8 cellular contexts compared by ENCODE assay signal in the genomic region with DNA sequence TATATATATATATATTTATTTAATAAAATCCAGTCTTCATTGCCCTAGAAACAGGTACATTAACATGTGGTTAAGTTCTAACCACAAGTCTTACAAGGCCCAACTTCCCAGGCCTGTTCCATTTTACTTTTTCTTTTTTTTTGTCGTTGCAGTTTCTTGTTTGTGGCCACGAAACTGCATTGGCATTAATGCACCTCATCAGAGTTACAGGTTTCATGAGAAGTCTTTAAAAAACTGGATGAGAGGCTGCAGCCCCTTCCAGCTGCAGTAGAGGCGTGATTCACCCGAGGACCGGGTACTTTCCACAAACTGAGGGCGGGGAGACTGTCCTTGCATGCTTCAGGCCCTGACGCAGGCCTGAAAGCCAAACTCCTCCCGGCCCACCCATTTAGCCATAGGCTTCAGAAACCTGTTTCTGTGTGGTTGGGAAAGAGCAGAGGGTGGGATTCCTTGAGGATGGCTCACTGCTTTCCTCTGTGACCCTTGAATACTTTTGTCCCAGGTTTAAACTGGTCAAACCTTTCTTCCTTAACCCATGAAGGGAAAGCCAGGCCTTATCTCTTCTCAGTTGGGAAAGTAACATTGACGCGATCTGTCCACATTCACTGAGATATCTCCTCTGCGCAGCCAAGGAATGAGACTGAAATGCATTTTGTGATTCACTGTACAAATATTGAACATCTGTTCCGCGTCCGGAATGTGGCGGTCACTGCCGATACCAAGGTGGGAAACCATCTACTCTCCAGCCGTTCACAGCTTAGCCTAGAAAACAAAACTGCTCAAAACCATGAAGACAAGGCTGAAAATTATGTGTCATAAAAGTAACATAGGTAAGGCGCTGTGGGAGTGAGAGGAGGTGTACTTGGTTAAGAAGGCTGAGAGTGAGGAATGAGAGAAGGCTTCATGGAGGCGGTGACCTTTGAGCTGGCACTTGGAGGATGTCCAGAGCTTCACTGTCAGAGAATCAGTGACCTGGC.
DNase-seq lines count a peak whose midpoint lies in the region; TF ChIP-seq lines count a peak whose summit lies in the region.

No MANE protein-coding gene starts in this region.

- TF ChIP-seq CTCF in 22Rv1 (IDR thresholded peaks at IDR 0.05) (no peak), esophagus squamous epithelium (IDR thresholded peaks at IDR 0.05) (no peak)

- TF ChIP-seq POLR2A in esophagus squamous epithelium (IDR thresholded peaks at IDR 0.05): no peak

- peaks cover 7% of the 10 kb centered on the region for H3K4me1 ChIP-seq in mesodermal cell (ENCODE audit: control insufficient read depth, insufficient read depth, low read length, poor library complexity, severe bottlenecking)
- no peaks in the 10 kb centered on the region for H3K4me1 ChIP-seq in Karpas-422 (ENCODE audit: low read length)
- H3K4me1 ChIP-seq in esophagus squamous epithelium: peaks cover 0 to 8% (median 0%) of the 10 kb centered on the region in 3 donors

- H3K79me2 ChIP-seq in Karpas-422 (ENCODE audit: low read length): no peaks in the 10 kb centered on the region

- H3K9ac ChIP-seq in Karpas-422 (ENCODE audit: low read length): no peak overlapping the region

- H3K27me3 ChIP-seq in Karpas-422 (ENCODE audit: low read length) (no peaks in the 10 kb centered on the region), esophagus squamous epithelium (no peaks in the 10 kb centered on the region)

- H3K9me3 ChIP-seq in mesodermal cell (ENCODE audit: control insufficient read depth, low read length) (no peaks in the 10 kb centered on the region), Karpas-422 (ENCODE audit: low read length) (no peaks in the 10 kb centered on the region), esophagus squamous epithelium (no peaks in the 10 kb centered on the region)

- H3K4me3 ChIP-seq in mesodermal cell (ENCODE audit: extremely low read depth, insufficient read depth, low read length, poor library complexity, severe bottlenecking) (no peak overlapping the region), Karpas-422 (ENCODE audit: low read length) (no peak overlapping the region), esophagus squamous epithelium (no peak overlapping the region)

- no peaks in the 10 kb centered on the region for H3K9me2 ChIP-seq in Karpas-422 (replicated peaks; ENCODE audit: insufficient read depth, low read length)

- H3K27ac ChIP-seq in 22Rv1 (peak overlapping the region; percentile 58), mesodermal cell (ENCODE audit: low read depth, low read length, severe bottlenecking) (peak overlapping the region; percentile 24), Karpas-422 (ENCODE audit: low read length) (no peak overlapping the region), esophagus squamous epithelium (no peak overlapping the region)

- 88 to 95% methylated on average over 14 to 17 of the region's 19 CpGs for WGBS in mesodermal cell (ENCODE audit: insufficient coverage in 2 of 2), 2 experiments
- 65 to 76% methylated on average over 15 to 19 of the region's 19 CpGs for WGBS in esophagus squamous epithelium, 2 donors

- H4K20me1 ChIP-seq in Karpas-422 (ENCODE audit: insufficient read depth, low read depth, low read length): no peaks in the 10 kb centered on the region

- intact Hi-C loops in esophagus squamous epithelium (cut with DNase I): no loop called here

- H3K36me3 ChIP-seq in mesodermal cell (ENCODE audit: control insufficient read depth, insufficient read depth, low read length) (no peaks in the 10 kb centered on the region), Karpas-422 (ENCODE audit: insufficient read depth, low read length) (no peaks in the 10 kb centered on the region), esophagus squamous epithelium (no peaks in the 10 kb centered on the region)

- H2AFZ ChIP-seq in Karpas-422 (ENCODE audit: low read length): no peak overlapping the region

- no peak overlapping the region for H3K4me2 ChIP-seq in Karpas-422 (ENCODE audit: low read depth, low read length, poor library complexity, severe bottlenecking)

- DNase-seq in HuH-7.5 (ENCODE audit: low spot score) (peak; percentile 16), SK-N-DZ (ENCODE audit: low spot score) (no peak), NCI-H1092 treated with DMSO at 0.1 percent for 48 hours (lab: John Stamatoyannopoulos, UW) (no peak), Karpas-422 (no peak), esophagus squamous epithelium (lab: John Stamatoyannopoulos, UW) (no peak)
- DNase-seq in activated T-cell treated with anti-CD3 and anti-CD28 coated beads, Interleukin-2, amount 50 U/mL, for 1 hour: peak; percentile 43

Comparison
In these comparisons a context has a peak if more than half of its experiments do, and no peak if none do; other contexts are left out.
1. H3K27ac ChIP-seq: peak in 22Rv1 (single experiment) and mesodermal cell (single experiment); none in Karpas-422 (single experiment) and esophagus squamous epithelium (0 of 4).
2. DNase-seq: peak in HuH-7.5 (single experiment) and activated T-cell treated with anti-CD3 and anti-CD28 coated beads, Interleukin-2, amount 50 U/mL, for 1 hour (single experiment); none in SK-N-DZ (single experiment), NCI-H1092 treated with DMSO at 0.1 percent for 48 hours (single experiment), Karpas-422 (single experiment) and esophagus squamous epithelium (single experiment).